28 cellular contexts compared by ENCODE assay signal in genomic region chr5:168128556-168128955, GRCh38.
DNase-seq lines count a peak whose midpoint lies in the region; ATAC-seq and TF ChIP-seq lines count a peak whose summit lies in the region.
"Had no signal": no experiment of that assay in that cellular context is flagged by ENCODE, and none has a peak within 500 bp of the region (broad histone marks: within the 10 kb centered on the region; RNA-seq: fewer than 3 reads in every experiment).

No MANE protein-coding gene starts in this region.

- H3K4me1 Mint-ChIP-seq in naive thymus-derived CD4-positive, alpha-beta T cell, result peaks cover 0 to 8% (median 0%) of the 10 kb centered on the region in 7 donors
- H3K4me1 Mint-ChIP-seq: naive B cell had no signal

- 37% methylated on average over 7 of the region's 7 CpGs for WGBS in heart right ventricle, 2 donors

- H3K4me1 ChIP-seq in heart right ventricle, result peaks cover 6 to 49% (median 14%) of the 10 kb centered on the region in 9 donors
- H3K4me1 ChIP-seq in naive thymus-derived CD4-positive, alpha-beta T cell (ENCODE audit: control insufficient read depth in 2 of 2, insufficient read depth in 2 of 2, low read length in 2 of 2), result no peaks in the 10 kb centered on the region
- H3K4me1 ChIP-seq: BLaER1, colonic mucosa, suprapubic skin had no signal

- H3K36me3 ChIP-seq in heart right ventricle, result peaks cover 0 to 22% (median 0%) of the 10 kb centered on the region in 9 donors
- H3K36me3 ChIP-seq in naive thymus-derived CD4-positive, alpha-beta T cell (ENCODE audit: control insufficient read depth in 2 of 3, insufficient read depth in 3 of 3, low read length in 3 of 3), result no peaks in the 10 kb centered on the region
- H3K36me3 ChIP-seq: brain microvascular endothelial cell, colonic mucosa, suprapubic skin had no signal

- H3K4me3 ChIP-seq in heart right ventricle, result no peak overlapping the region
- no peak overlapping the region for H3K4me3 ChIP-seq in astrocyte of the cerebellum (ENCODE audit: low read depth, low read length)
- H3K4me3 ChIP-seq in naive thymus-derived CD4-positive, alpha-beta T cell (ENCODE audit: low read length), result no peak overlapping the region
- H3K4me3 ChIP-seq: BLaER1, colonic mucosa, suprapubic skin had no signal

- no peaks in the 10 kb centered on the region for H3K36me3 Mint-ChIP-seq in naive thymus-derived CD4-positive, alpha-beta T cell
- H3K36me3 Mint-ChIP-seq: activated naive CD8-positive, alpha-beta T cell treated with anti-CD3 and anti-CD28 coated beads for 36 hours; stimulated activated effector memory CD8-positive, alpha-beta T cell treated with anti-CD3 and anti-CD28 coated beads, Interleukin-12 subunit alpha, Interleukin-12 subunit beta, amount 100 ng/mL, for 72 hours had no signal

- no peaks in the 10 kb centered on the region for H3K9me3 ChIP-seq in heart right ventricle
- no peaks in the 10 kb centered on the region for H3K9me3 ChIP-seq in naive thymus-derived CD4-positive, alpha-beta T cell (ENCODE audit: control insufficient read depth in 2 of 3, low read length in 3 of 3)
- H3K9me3 ChIP-seq: BLaER1, colonic mucosa, suprapubic skin had no signal

- peaks cover 0 to 5% (median 0%) of the 10 kb centered on the region in 11 donors for H3K9me3 Mint-ChIP-seq in naive thymus-derived CD4-positive, alpha-beta T cell
- H3K9me3 Mint-ChIP-seq: activated CD4-positive, alpha-beta memory T cell treated with anti-CD3 and anti-CD28 coated beads, Interleukin-2, amount 10 ng/mL, durations not matched to agents 7 days and 5 days had no signal

- CTCF ChIA-PET in naive thymus-derived CD4-positive, alpha-beta T cell (lab: Charles Lee), result no interaction called here

- intact Hi-C loops in heart right ventricle (cut with DNase I), result loop anchor here in 2 of 10 donors (5.0 to 10.0 kb wide), 2 partner anchors 56 to 94 kb away; no protein-coding TSS in a partner anchor
- intact Hi-C loops in Right ventricle myocardium inferior (cut with DNase I), result no loop called here
- intact Hi-C loops in left colon (cut with DNase I, micrococcal nuclease), result loop anchor here in 1 of 2 donors (10.0 kb wide), 1 partner anchor 86 kb away; no protein-coding TSS in a partner anchor
- intact Hi-C loops in naive thymus-derived CD4-positive, alpha-beta T cell (cut with micrococcal nuclease), result no loop called here

- TF ChIP-seq CTCF in heart right ventricle (IDR thresholded peaks at IDR 0.05) (peak in 4 of 9 donors; percentile 13 to 43 (median 32)), astrocyte of the cerebellum (IDR thresholded peaks at IDR 0.05; ENCODE audit: low read depth, low read length, missing control alignments) (peak; percentile 9)

- in situ Hi-C loops in astrocyte of the cerebellum (cut with HindIII; ENCODE audit: low sequenced_read_pairs), result no loop called here

- DNase-seq in heart right ventricle (peak in 1 of 2 donors; percentile 35), Right ventricle myocardium inferior (ENCODE audit: missing footprints) (no peak), astrocyte of the cerebellum (ENCODE audit: low read depth) (no peak), left colon (no peak), DMS53 (lab: John Stamatoyannopoulos, UW) (no peak)
- no peak for DNase-seq in naive thymus-derived CD4-positive, alpha-beta T cell
- DNase-seq: ACHN; activated CD4-positive, alpha-beta memory T cell treated with anti-CD3 and anti-CD28 coated beads, Interleukin-2, amount 10 ng/mL, durations not matched to agents 7 days and 5 days; activated CD4-positive, CD25-positive, alpha-beta regulatory T cell treated with anti-CD3 and anti-CD28 coated beads, Interleukin-2, amount 50 U/mL, for 72 hours; activated effector memory CD4-positive, alpha-beta T cell treated with Interleukin-2 at 50 U/mL for 16 hours; activated naive CD8-positive, alpha-beta T cell treated with anti-CD3 and anti-CD28 coated beads for 36 hours; activated T-cell treated with anti-CD3 and anti-CD28 coated beads for 4 hours; brain microvascular endothelial cell; colonic mucosa; DND-41; glutamatergic neuron; H7; mesendoderm; naive B cell; NCI-H1105; NCI-H2081; SIG-M5 had no signal

- POLR2A ChIA-PET in naive thymus-derived CD4-positive, alpha-beta T cell (lab: Charles Lee), result no interaction called here

- ATAC-seq in heart right ventricle (peak in 7 of 8 donors; percentile 38 to 72 (median 63)), Right ventricle myocardium inferior (no peak), left colon (peak; percentile 40), HG03565 (IDR thresholded peaks at IDR 0.05; ENCODE audit: unreplicated experiment) (no peak), HG02884 (IDR thresholded peaks at IDR 0.05; ENCODE audit: unreplicated experiment) (no peak)
- no peak for ATAC-seq in naive thymus-derived CD4-positive, alpha-beta T cell
- ATAC-seq: stimulated activated effector memory CD8-positive, alpha-beta T cell treated with anti-CD3 and anti-CD28 coated beads, Interleukin-12 subunit alpha, Interleukin-12 subunit beta, amount 100 ng/mL, for 72 hours had no signal

- no peak overlapping the region for H3K4me3 Mint-ChIP-seq in naive thymus-derived CD4-positive, alpha-beta T cell
- H3K4me3 Mint-ChIP-seq: activated CD4-positive, alpha-beta memory T cell treated with anti-CD3 and anti-CD28 coated beads, Interleukin-2, amount 10 ng/mL, durations not matched to agents 7 days and 5 days; activated naive CD8-positive, alpha-beta T cell treated with anti-CD3 and anti-CD28 coated beads for 36 hours; naive B cell; stimulated activated effector memory CD8-positive, alpha-beta T cell treated with anti-CD3 and anti-CD28 coated beads, Interleukin-12 subunit alpha, Interleukin-12 subunit beta, amount 100 ng/mL, for 72 hours had no signal

- H3K27ac ChIP-seq in heart right ventricle, result peak overlapping the region in 4 of 10 donors; percentile 22 to 58 (median 38)
- no peak overlapping the region for H3K27ac ChIP-seq in naive thymus-derived CD4-positive, alpha-beta T cell (ENCODE audit: low read depth, low read length)
- H3K27ac ChIP-seq: BLaER1, brain microvascular endothelial cell, colonic mucosa, HL-60, suprapubic skin had no signal

- H3K27me3 ChIP-seq in heart right ventricle, result no peaks in the 10 kb centered on the region
- no peaks in the 10 kb centered on the region for H3K27me3 ChIP-seq in naive thymus-derived CD4-positive, alpha-beta T cell (ENCODE audit: control insufficient read depth in 2 of 2, insufficient read depth in 2 of 2, low read length in 2 of 2)
- H3K27me3 ChIP-seq: BLaER1, brain microvascular endothelial cell, colonic mucosa, suprapubic skin had no signal

- peaks cover 0 to 8% (median 0%) of the 10 kb centered on the region in 5 donors for H3K27me3 Mint-ChIP-seq in naive thymus-derived CD4-positive, alpha-beta T cell
- H3K27me3 Mint-ChIP-seq: naive B cell had no signal

- no peak overlapping the region for H3K27ac Mint-ChIP-seq in naive thymus-derived CD4-positive, alpha-beta T cell
- H3K27ac Mint-ChIP-seq: activated CD4-positive, alpha-beta memory T cell treated with anti-CD3 and anti-CD28 coated beads, Interleukin-2, amount 10 ng/mL, durations not matched to agents 7 days and 5 days; activated naive CD8-positive, alpha-beta T cell treated with anti-CD3 and anti-CD28 coated beads for 36 hours; naive B cell; stimulated activated effector memory CD8-positive, alpha-beta T cell treated with anti-CD3 and anti-CD28 coated beads, Interleukin-12 subunit alpha, Interleukin-12 subunit beta, amount 100 ng/mL, for 72 hours had no signal

Comparison
In these comparisons a context has a peak if more than half of its experiments do, and no peak if none do; other contexts are left out.
1. ATAC-seq: peak in heart right ventricle (7 of 8) and left colon (single experiment); none in Right ventricle myocardium inferior (single experiment), HG03565 (single experiment), HG02884 (single experiment) and naive thymus-derived CD4-positive, alpha-beta T cell (single experiment).